In genomic region chr12:117361905-117362304, GRCh38 we compare ENCODE assay signal across 27 cellular contexts. TPM values are rescaled to one million over a fixed set of nuclear protein-coding genes. Genes with fewer than 3 reads are reported as not detected.
"Had no signal": no experiment of that assay in that cellular context is flagged by ENCODE, and none has a peak within 500 bp of the region (broad histone marks: within the 10 kb centered on the region; RNA-seq: fewer than 3 reads in every experiment).

No MANE protein-coding gene starts in this region.

- H3K4me3 ChIP-seq: adrenal gland, ascending aorta, transverse colon, uterus had no signal

- H3K4me3 Mint-ChIP-seq: activated B cell treated with CpG ODN at 0.5 μM for 24 hours; activated CD4-positive, alpha-beta T cell treated with anti-CD3 and anti-CD28 coated beads for 36 hours; activated naive CD8-positive, alpha-beta T cell; activated T-cell treated with anti-CD3 and anti-CD28 coated beads, Interleukin-2, amount 50 U/mL, for 24 hours; activated T-helper 17 cell treated with anti-CD3 and anti-CD28 coated beads, Interleukin-2, amount 50 U/mL, for 72 hours; naive B cell; neural crest cell; stimulated activated naive B cell treated with anti-CD40 and anti-IgM and Interleukin-4, amounts not matched to agents 10 μg/mL and 1 μg/mL and 100 μg/mL, for 72 hours had no signal

- H3K4me1 ChIP-seq: adrenal gland, ascending aorta, lower lobe of right lung, transverse colon, uterus had no signal

- H3K27ac ChIP-seq: adrenal gland, ascending aorta, lower lobe of right lung, transverse colon, uterus had no signal

- H3K36me3 Mint-ChIP-seq: activated naive CD8-positive, alpha-beta T cell; naive B cell; stimulated activated naive B cell treated with anti-CD40 and anti-IgM and Interleukin-4, amounts not matched to agents 10 μg/mL and 1 μg/mL and 100 μg/mL, for 72 hours had no signal

- H3K9me3 Mint-ChIP-seq: activated B cell treated with CpG ODN at 0.5 μM for 24 hours; activated T-cell treated with anti-CD3 and anti-CD28 coated beads, Interleukin-2, amount 50 U/mL, for 24 hours; activated T-helper 17 cell treated with anti-CD3 and anti-CD28 coated beads, Interleukin-2, amount 50 U/mL, for 72 hours; neural crest cell; stimulated activated naive B cell treated with anti-CD40 and anti-IgM and Interleukin-4, amounts not matched to agents 10 μg/mL and 1 μg/mL and 100 μg/mL, for 72 hours had no signal

- H3K9me3 ChIP-seq: adrenal gland, ascending aorta, lower lobe of right lung, transverse colon, uterus had no signal

- H3K36me3 ChIP-seq: adrenal gland, ascending aorta, lower lobe of right lung, transverse colon, uterus had no signal

- H3K27ac Mint-ChIP-seq: activated B cell treated with CpG ODN at 0.5 μM for 24 hours; activated CD4-positive, alpha-beta T cell treated with anti-CD3 and anti-CD28 coated beads for 36 hours; activated naive CD8-positive, alpha-beta T cell; activated T-cell treated with anti-CD3 and anti-CD28 coated beads, Interleukin-2, amount 50 U/mL, for 24 hours; activated T-helper 17 cell treated with anti-CD3 and anti-CD28 coated beads, Interleukin-2, amount 50 U/mL, for 72 hours; naive B cell; progenitor cell of endocrine pancreas; stimulated activated naive B cell treated with anti-CD40 and anti-IgM and Interleukin-4, amounts not matched to agents 10 μg/mL and 1 μg/mL and 100 μg/mL, for 72 hours had no signal

- H3K4me1 Mint-ChIP-seq: activated B cell treated with CpG ODN at 0.5 μM for 24 hours; activated CD4-positive, alpha-beta T cell treated with anti-CD3 and anti-CD28 coated beads for 36 hours; activated T-helper 17 cell treated with anti-CD3 and anti-CD28 coated beads, Interleukin-2, amount 50 U/mL, for 72 hours; naive B cell; neural crest cell had no signal

- DNase-seq: activated B cell treated with CpG ODN at 0.5 μM for 24 hours; activated CD4-positive, alpha-beta T cell treated with anti-CD3 and anti-CD28 coated beads for 36 hours; activated CD4-positive, alpha-beta T cell treated with anti-CD3 and anti-CD28 coated beads, Interleukin-2, amount 50 U/mL, for 4 hours; activated CD8-positive, alpha-beta memory T cell treated with anti-CD3 and anti-CD28 coated beads for 24 hours; activated CD8-positive, alpha-beta memory T cell treated with anti-CD3 and anti-CD28 coated beads, Interleukin-2, amount 50 U/mL, for 4 hours; activated T-cell treated with anti-CD3 and anti-CD28 coated beads, Interleukin-2, amount 50 U/mL, for 24 hours; adrenal gland; foreskin melanocyte; hippocampal formation; islet precursor cell; left colon; lower lobe of right lung; naive B cell; stimulated activated CD4-positive, alpha-beta T cell treated with anti-CD3 and anti-CD28 coated beads, Interleukin-2, amount 100 ng/mL, for 48 hours; stimulated activated CD8-positive, alpha-beta memory T cell treated with anti-CD3 and anti-CD28 coated beads, Interleukin-4, amount 100 ng/mL, for 48 hours; stimulated activated naive B cell treated with anti-CD40 and anti-IgM and Interleukin-4, amounts not matched to agents 10 μg/mL and 1 μg/mL and 100 μg/mL, for 72 hours; T-helper 9 cell; transverse colon; uterus had no signal

- ATAC-seq: activated CD4-positive, alpha-beta T cell treated with anti-CD3 and anti-CD28 coated beads for 36 hours; activated T-helper 17 cell treated with anti-CD3 and anti-CD28 coated beads, Interleukin-2, amount 50 U/mL, for 72 hours; left colon; lower lobe of right lung; stimulated activated naive B cell treated with anti-CD40 and anti-IgM and Interleukin-4, amounts not matched to agents 10 μg/mL and 1 μg/mL and 100 μg/mL, for 72 hours had no signal

- H3K27me3 ChIP-seq: ascending aorta had no signal

RNA-seq across cellular contexts. Expression of gene NOS1, which starts 0.5 kb away (rescaled TPM):
- total RNA-seq: activated B cell treated with CpG ODN at 0.5 μM for 24 hours; activated CD4-positive, alpha-beta T cell treated with anti-CD3 and anti-CD28 coated beads for 36 hours; chondrocyte; osteoblast; T-helper 1 cell treated with Interleukin-12 subunit alpha and Interleukin-12 subunit beta and Interleukin-4 antibody, amounts not matched to agents 30 ng/mL and 1 ng/mL, for 36 hours had no signal
